In the genomic region with DNA sequence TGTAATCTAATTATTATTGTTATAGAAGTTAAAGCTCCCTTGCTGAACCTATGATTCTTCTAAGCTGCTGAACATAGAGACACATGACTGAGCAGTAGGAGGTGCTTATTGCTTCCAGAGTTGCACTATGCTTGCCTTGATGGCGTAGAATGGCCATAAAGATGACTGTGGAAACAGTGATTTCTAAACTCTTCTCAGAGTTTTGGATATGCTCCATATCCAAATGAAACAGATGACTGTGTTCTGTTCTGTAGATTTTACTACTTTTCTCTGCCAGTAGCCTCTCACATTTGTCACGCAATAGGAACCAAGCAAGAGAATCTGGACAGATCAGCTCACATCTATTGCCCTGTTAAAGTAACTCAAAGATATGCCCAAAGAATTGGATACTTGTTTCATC, we compare ENCODE assay signal across 22 cellular contexts.
DNase-seq lines count a peak whose midpoint lies in the region; ATAC-seq and TF ChIP-seq lines count a peak whose summit lies in the region.
"Had no signal": no experiment of that assay in that cellular context is flagged by ENCODE, and none has a peak within 500 bp of the region (broad histone marks: within the 10 kb centered on the region; RNA-seq: fewer than 3 reads in every experiment).

No MANE protein-coding gene starts in this region.

- H3K9me3 ChIP-seq in OCI-LY3 (ENCODE audit: insufficient read depth, low read length), result no peaks in the 10 kb centered on the region
- H3K9me3 ChIP-seq: HAP-1 had no signal

- no peak overlapping the region for H3K4me3 ChIP-seq in OCI-LY3 (ENCODE audit: low read length)
- H3K4me3 ChIP-seq: BLaER1, HAP-1 had no signal

- H2AFZ ChIP-seq in OCI-LY3 (ENCODE audit: low read depth, low read length), result no peak overlapping the region

- no peaks in the 10 kb centered on the region for H3K27me3 Mint-ChIP-seq in activated T-cell treated with anti-CD3 and anti-CD28 coated beads, Interleukin-2, amount 50 U/mL, for 24 hours

- no peak overlapping the region; the same call in 1 of the 2 replicates for H3K27ac ChIP-seq in OCI-LY3 (ENCODE audit: low read length)
- H3K27ac ChIP-seq: BLaER1 had no signal

- TF ChIP-seq CTCF in OCI-LY3 (IDR thresholded peaks at IDR 0.05; ENCODE audit: low read depth, low read length), result no peak

- no peaks in the 10 kb centered on the region for H3K27me3 ChIP-seq in OCI-LY3 (ENCODE audit: low read depth, low read length)
- H3K27me3 ChIP-seq: BLaER1 had no signal

- no peaks in the 10 kb centered on the region for H4K20me1 ChIP-seq in OCI-LY3 (ENCODE audit: insufficient read depth, low read length)
- H4K20me1 ChIP-seq: BLaER1 had no signal

- H3K9ac ChIP-seq in OCI-LY3 (ENCODE audit: low read length), result no peak overlapping the region
- H3K9ac ChIP-seq: BLaER1 had no signal

- no peaks in the 10 kb centered on the region for H3K79me2 ChIP-seq in OCI-LY3 (ENCODE audit: low read length)

- H3K27ac Mint-ChIP-seq in activated T-cell treated with anti-CD3 and anti-CD28 coated beads, Interleukin-2, amount 50 U/mL, for 24 hours, result peak overlapping the region; percentile 86
- peak overlapping the region; percentile 63 for H3K27ac Mint-ChIP-seq in stimulated activated effector memory CD8-positive, alpha-beta T cell treated with anti-CD3 and anti-CD28 coated beads, Interleukin-12 subunit alpha, Interleukin-12 subunit beta, amount 100 ng/mL, for 72 hours

- peaks cover 4% of the 10 kb centered on the region for H3K36me3 ChIP-seq in OCI-LY3 (replicated peaks; ENCODE audit: low read depth, low read length)
- H3K36me3 ChIP-seq: BLaER1, HAP-1 had no signal

- no peak for DNase-seq in activated T-cell treated with anti-CD3 and anti-CD28 coated beads, Interleukin-2, amount 50 U/mL, for 24 hours
- no peak for DNase-seq in activated T-cell treated with anti-CD3 and anti-CD28 coated beads, Interleukin-2, amount 50 U/mL, for 48 hours
- DNase-seq in GM04504 (ENCODE audit: low read depth), result peak; percentile 65
- no peak for DNase-seq in stimulated activated effector memory CD8-positive, alpha-beta T cell treated with anti-CD3 and anti-CD28 coated beads, Interleukin-12 subunit alpha, Interleukin-12 subunit beta, amount 100 ng/mL, for 72 hours (ENCODE audit: low spot score in 2 of 2)
- DNase-seq in T1000 (lab: John Stamatoyannopoulos, UW), result no peak
- no peak for DNase-seq in NCI-H226
- no peak for DNase-seq in activated naive CD4-positive, alpha-beta T cell treated with anti-CD3 and anti-CD28 coated beads, Interleukin-2, amount 50 U/mL, for 16 hours
- DNase-seq: 8988T; CD8-positive, alpha-beta T cell; DMS79; NCI-H1092 treated with DMSO at 0.1 percent for 48 hours; NCI-H146; NCI-H2029 treated with DMSO at 0.1 percent for 48 hours; NCI-H2171; NCI-H446; NCI-H69; RPMI8226; SIG-M5 had no signal

- peaks cover 2% of the 10 kb centered on the region for H3K9me3 Mint-ChIP-seq in activated T-cell treated with anti-CD3 and anti-CD28 coated beads, Interleukin-2, amount 50 U/mL, for 24 hours
- H3K9me3 Mint-ChIP-seq in stimulated activated effector memory CD8-positive, alpha-beta T cell treated with anti-CD3 and anti-CD28 coated beads, Interleukin-12 subunit alpha, Interleukin-12 subunit beta, amount 100 ng/mL, for 72 hours, result no peaks in the 10 kb centered on the region
- H3K9me3 Mint-ChIP-seq: CD8-positive, alpha-beta T cell had no signal

- H3K4me1 ChIP-seq in OCI-LY3 (ENCODE audit: low read length), result peaks cover 47% of the 10 kb centered on the region
- H3K4me1 ChIP-seq: BLaER1 had no signal

- H3K4me2 ChIP-seq in OCI-LY3 (ENCODE audit: low read length), result peak overlapping the region; percentile 48
- H3K4me2 ChIP-seq: BLaER1 had no signal

- H3K4me3 Mint-ChIP-seq in activated T-cell treated with anti-CD3 and anti-CD28 coated beads, Interleukin-2, amount 50 U/mL, for 24 hours, result no peak overlapping the region
- no peak overlapping the region for H3K4me3 Mint-ChIP-seq in stimulated activated effector memory CD8-positive, alpha-beta T cell treated with anti-CD3 and anti-CD28 coated beads, Interleukin-12 subunit alpha, Interleukin-12 subunit beta, amount 100 ng/mL, for 72 hours
- H3K4me3 Mint-ChIP-seq: CD8-positive, alpha-beta T cell had no signal

- no peak for ATAC-seq in stimulated activated effector memory CD8-positive, alpha-beta T cell treated with anti-CD3 and anti-CD28 coated beads, Interleukin-12 subunit alpha, Interleukin-12 subunit beta, amount 100 ng/mL, for 72 hours
- ATAC-seq: CD8-positive, alpha-beta T cell; SK-N-SH treated with all-trans-retinoic acid at 6 μM for 48 hours had no signal

- H3K4me1 Mint-ChIP-seq in activated T-cell treated with anti-CD3 and anti-CD28 coated beads, Interleukin-2, amount 50 U/mL, for 24 hours (ENCODE audit: low read depth), result peaks cover 51% of the 10 kb centered on the region
- peaks cover 17% of the 10 kb centered on the region for H3K4me1 Mint-ChIP-seq in stimulated activated effector memory CD8-positive, alpha-beta T cell treated with anti-CD3 and anti-CD28 coated beads, Interleukin-12 subunit alpha, Interleukin-12 subunit beta, amount 100 ng/mL, for 72 hours

- H3K36me3 Mint-ChIP-seq in activated T-cell treated with anti-CD3 and anti-CD28 coated beads, Interleukin-2, amount 50 U/mL, for 24 hours (ENCODE audit: low read depth), result peaks cover 4% of the 10 kb centered on the region
- no peaks in the 10 kb centered on the region for H3K36me3 Mint-ChIP-seq in stimulated activated effector memory CD8-positive, alpha-beta T cell treated with anti-CD3 and anti-CD28 coated beads, Interleukin-12 subunit alpha, Interleukin-12 subunit beta, amount 100 ng/mL, for 72 hours
